In genomic region chr4:88539322-88540068, GRCh38 we compare ENCODE assay signal across 8 cellular contexts. TPM values are rescaled to one million over a fixed set of nuclear protein-coding genes. Genes with fewer than 3 reads are reported as not detected.
DNase-seq lines count a peak whose midpoint lies in the region; ATAC-seq and TF ChIP-seq lines count a peak whose summit lies in the region.
"Not testable (repeated sequence)": the region's sequence is repeated elsewhere in the genome, so short reads cannot be mapped to it uniquely, and the experiment has no call there.

No MANE protein-coding gene starts in this region.

- not testable (repeated sequence) for H3K4me1 Mint-ChIP-seq in natural killer cell

- peaks cover 11 to 12% of the 10 kb centered on the region in 2 donors for H3K27me3 Mint-ChIP-seq in natural killer cell (ENCODE audit: low read depth in 2 of 2)

- DNase-seq in AG09309 (ENCODE audit: low read depth) = not testable (repeated sequence)
- DNase-seq in H4 (ENCODE audit: low spot score) (peak; percentile 43), NCI-H82 (lab: John Stamatoyannopoulos, UW) (peak; percentile 64), amniotic stem cell (lab: John Stamatoyannopoulos, UW) (peak; percentile 28), glomerular visceral epithelial cell (ENCODE audit: extremely low spot score) (peak; percentile 50), natural killer cell (peak; percentile 58)
- DNase-seq in activated CD4-positive, alpha-beta T cell treated with anti-CD3 and anti-CD28 coated beads for 48 hours = peak; percentile 83
- DNase-seq in stimulated activated CD8-positive, alpha-beta memory T cell treated with anti-CD3 and anti-CD28 coated beads, Interleukin-12 subunit alpha, Interleukin-12 subunit beta, amount 100 ng/mL, for 24 hours (ENCODE audit: extremely low read depth) = peak; percentile 53

- intact Hi-C loops in natural killer cell (cut with micrococcal nuclease) = loop anchor here (1.0 kb wide), 2 partner anchors 120 to 485 kb away; no protein-coding TSS in a partner anchor

- not testable (repeated sequence) for ATAC-seq in natural killer cell

- not testable (repeated sequence) for H3K27ac Mint-ChIP-seq in natural killer cell

- H3K4me3 ChIP-seq in AG09309 (ENCODE audit: control insufficient read depth, low read depth, low read length) = not testable (repeated sequence)

- not testable (repeated sequence) for H3K36me3 Mint-ChIP-seq in natural killer cell

- not testable (repeated sequence) for H3K4me3 Mint-ChIP-seq in natural killer cell

- H3K9me3 Mint-ChIP-seq in natural killer cell = not testable (repeated sequence)

- TF ChIP-seq CTCF in AG09309 (IDR thresholded peaks at IDR 0.05; ENCODE audit: control insufficient read depth, insufficient read depth, low read depth, low read length, missing control alignments) (peak; percentile 70), natural killer cell (IDR thresholded peaks at IDR 0.05) (peak; percentile 75)

RNA-seq across cellular contexts. Expression of gene PYURF, which starts 15.9 kb away (rescaled TPM):
- total RNA-seq in H4 (2014; rRNA removed; shearing (Covaris generic)) = 151 and 168 TPM in 2 replicates
- total RNA-seq in natural killer cell = 10 to 100 TPM; 33.4 to 37.6 (median 35.5) TPM

RNA-seq across cellular contexts. Expression of gene HERC3, which starts 52.8 kb away (rescaled TPM):
- total RNA-seq in H4 (2014; rRNA removed; shearing (Covaris generic)) = 6.1 and 11.0 TPM in 2 replicates
- total RNA-seq in natural killer cell = 10 to 100 TPM; 59.1 to 85.0 (median 61.9) TPM
